Comparison of ENCODE assay signal across 8 cellular contexts in the genomic region with DNA sequence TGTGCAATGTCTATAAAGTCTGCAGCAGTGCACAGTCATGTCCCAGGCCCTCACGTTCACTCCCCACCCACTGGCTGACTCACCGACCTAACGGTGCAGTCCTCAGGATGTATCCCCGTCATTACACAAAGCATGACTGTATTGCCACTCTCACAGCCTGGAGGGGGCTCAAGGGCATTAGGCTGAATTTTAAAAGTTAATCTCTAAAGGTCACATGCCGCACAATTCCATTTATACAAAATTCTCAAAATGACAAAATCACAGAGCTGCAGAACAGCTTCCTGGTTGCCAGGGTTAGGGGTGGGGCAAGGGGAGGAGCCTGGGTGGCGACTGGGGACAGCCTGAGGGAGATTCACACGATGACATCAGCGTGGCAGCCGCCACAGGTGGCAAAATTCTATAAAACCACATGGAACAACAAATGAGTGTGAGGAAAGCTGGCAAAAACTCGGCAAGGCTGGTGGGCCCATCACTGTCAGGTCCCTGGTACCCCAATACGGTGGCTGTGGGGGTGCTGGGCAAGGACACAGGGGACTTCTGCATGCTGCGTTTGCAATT.
DNase-seq lines count a peak whose midpoint lies in the region; ATAC-seq, FAIRE-seq and TF ChIP-seq lines count a peak whose summit lies in the region.

No MANE protein-coding gene starts in this region.

- no peak overlapping the region for H3K9ac ChIP-seq in astrocyte (ENCODE audit: low read length)

- no peak for ATAC-seq in GM19452 (IDR thresholded peaks at IDR 0.05; ENCODE audit: unreplicated experiment)
- no peak for ATAC-seq in GM21367 (IDR thresholded peaks at IDR 0.05; ENCODE audit: unreplicated experiment)

- no peaks in the 10 kb centered on the region for H3K27me3 ChIP-seq in astrocyte (ENCODE audit: insufficient read depth, low read length)

- H3K9me3 Mint-ChIP-seq in astrocyte (ENCODE audit: unreplicated experiment) = peaks cover 7% of the 10 kb centered on the region

- no peaks in the 10 kb centered on the region for H4K20me1 ChIP-seq in astrocyte (ENCODE audit: insufficient read depth, low read length)

- H3K4me2 ChIP-seq in astrocyte (ENCODE audit: low read length) = peak overlapping the region; percentile 71

- no peak for FAIRE-seq in astrocyte (lab: Jason Lieb, UNC)

- no peak overlapping the region for H3K4me3 ChIP-seq in astrocyte (ENCODE audit: insufficient read depth, low read depth, low read length)

- H3K79me2 ChIP-seq in astrocyte (ENCODE audit: insufficient read depth, low read length) = no peaks in the 10 kb centered on the region

- H3K27ac ChIP-seq in astrocyte (ENCODE audit: low read depth, low read length) = peak overlapping the region; percentile 19

- H3K9me3 ChIP-seq in astrocyte (ENCODE audit: insufficient read depth, low read depth, low read length) = no peaks in the 10 kb centered on the region

- peaks cover 6% of the 10 kb centered on the region for H3K4me1 Mint-ChIP-seq in astrocyte (ENCODE audit: low read depth, unreplicated experiment)

- TF ChIP-seq CTCF in astrocyte (IDR thresholded peaks at IDR 0.05; ENCODE audit: insufficient read depth, low read depth, low read length) = no peak

- peak overlapping the region; percentile 54 for H2AFZ ChIP-seq in astrocyte (ENCODE audit: low read depth, low read length)

- peaks cover 6% of the 10 kb centered on the region for H3K4me1 ChIP-seq in astrocyte (ENCODE audit: insufficient read depth, low read length)

- peak overlapping the region; percentile 51 for H3K27ac Mint-ChIP-seq in astrocyte (ENCODE audit: unreplicated experiment)

- in situ Hi-C loops in G401 (cut with HindIII; ENCODE audit: low sequenced_read_pairs) = no loop called here

- H3K36me3 ChIP-seq in astrocyte (ENCODE audit: insufficient read depth, low read length) = no peaks in the 10 kb centered on the region

- H3K4me3 Mint-ChIP-seq in astrocyte (ENCODE audit: unreplicated experiment) = no peak overlapping the region

- DNase-seq in HPDE6-E6E7 (ENCODE audit: extremely low spot score) (peak; percentile 43), T1000 (lab: John Stamatoyannopoulos, UW) (peak; percentile 72), astrocyte (ENCODE audit: low read depth) (peak; percentile 89), medulla oblongata (ENCODE audit: extremely low spot score) (peak; percentile 54), G401 (ENCODE audit: low spot score) (no peak)
- peak; percentile 55 for DNase-seq in stimulated activated CD8-positive, alpha-beta memory T cell treated with anti-CD3 and anti-CD28 coated beads, Interleukin-7, amount 100 ng/mL, for 24 hours (ENCODE audit: low read depth)

- H3K27me3 Mint-ChIP-seq in astrocyte (ENCODE audit: low read depth, unreplicated experiment) = peaks cover 9% of the 10 kb centered on the region

- no peaks in the 10 kb centered on the region for H3K36me3 Mint-ChIP-seq in astrocyte (ENCODE audit: low read depth, unreplicated experiment)
